Comparison of ENCODE assay signal across 1 cellular context in the genomic region with DNA sequence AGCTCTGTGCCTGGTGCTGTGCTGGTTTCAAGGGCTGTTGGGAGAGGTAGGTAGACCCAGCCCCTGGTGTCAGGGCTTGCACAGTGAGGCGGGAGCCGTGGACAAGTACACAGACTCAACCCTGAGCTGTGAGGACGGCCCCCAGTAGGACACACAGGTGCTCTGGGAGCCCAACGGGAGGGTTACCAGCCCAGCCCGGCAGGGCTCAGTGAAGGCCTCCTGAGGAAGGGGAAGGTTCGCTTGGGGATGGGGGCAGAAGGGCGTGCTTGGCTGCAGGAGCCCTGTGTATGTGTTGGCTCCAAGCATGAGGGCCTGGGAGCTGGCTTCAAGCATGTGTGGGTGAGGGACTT.
TF ChIP-seq lines count a peak whose summit lies in the region.

No MANE protein-coding gene starts in this region.

TF ChIP-seq in K562, 482 proteins besides CTCF, POLR2A, EP300 and RAD21:
- TF ChIP-seq RBFOX2 (IDR thresholded peaks at IDR 0.05; ENCODE audit: low read depth, low read length): 0 out of 2 replicates have a peak, but pooled peaks have one; percentile 28
- TF ChIP-seq MCM7 (IDR thresholded peaks at IDR 0.05): no peak
- 0 out of 2 replicates have a peak, but pooled peaks have one; percentile 26 for TF ChIP-seq POLR2G (IDR thresholded peaks at IDR 0.05; ENCODE audit: low read depth, low read length)
